In the genomic region with DNA sequence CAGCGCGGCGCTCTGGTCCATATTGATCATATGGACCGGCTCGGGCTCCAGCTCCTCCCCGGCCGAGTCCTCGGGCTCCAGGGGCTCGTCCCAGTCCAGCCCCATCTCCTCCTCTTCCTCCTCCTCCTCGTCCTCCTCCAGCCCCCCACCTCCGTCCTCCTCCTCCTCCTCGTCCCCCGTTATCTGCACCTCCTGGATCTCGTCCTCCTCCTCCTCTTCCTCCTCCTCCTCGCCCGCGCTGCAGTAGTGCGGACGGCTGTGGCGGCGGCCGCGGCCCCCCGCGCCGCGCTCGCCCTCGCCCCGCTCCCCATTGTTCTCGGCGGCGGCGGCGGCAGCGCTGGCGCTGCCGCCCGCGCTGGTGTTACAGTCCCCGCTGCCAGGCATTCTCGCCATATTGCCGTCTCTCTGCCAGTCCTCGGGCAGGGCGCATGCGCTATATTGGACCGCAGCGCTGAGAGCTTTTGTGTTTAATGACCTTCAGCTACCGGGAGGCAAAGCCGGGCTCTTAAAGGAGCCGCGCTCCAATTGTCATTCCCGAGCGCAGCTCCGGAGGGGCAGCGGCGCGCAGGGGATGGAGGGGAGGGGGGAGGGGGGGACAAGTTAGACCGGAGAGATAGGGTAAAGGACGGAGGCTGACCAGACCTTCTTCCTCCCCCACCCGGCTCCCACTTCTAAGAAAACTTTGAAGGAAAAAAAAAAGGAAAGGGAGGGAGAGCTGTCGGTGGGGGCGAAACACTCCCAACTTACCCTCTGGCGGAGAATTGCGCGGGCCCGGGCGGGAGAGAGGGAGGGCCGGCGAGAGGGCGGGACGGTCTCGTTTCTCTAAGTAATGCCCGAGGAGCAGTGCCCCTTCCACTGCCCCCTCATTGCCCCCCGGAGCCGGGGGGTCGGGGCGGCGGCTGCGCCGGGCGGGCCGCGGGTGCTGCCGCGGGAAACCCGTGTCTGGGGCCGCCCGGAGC, we compare ENCODE assay signal across 8 cellular contexts. TPM values are rescaled to one million over a fixed set of nuclear protein-coding genes. Genes with fewer than 3 reads are reported as not detected.
DNase-seq lines count a peak whose midpoint lies in the region; ATAC-seq and TF ChIP-seq lines count a peak whose summit lies in the region.

KCTD1 (minus strand) TSS at position 410 of the 959 bp plus-strand sequence; CDS start at position 393, 17 bp downstream.

- H3K27me3 ChIP-seq in DOHH2 (ENCODE audit: control insufficient read depth, low read length) (peaks cover 45% of the 10 kb centered on the region), neural progenitor cell (peaks cover 84% of the 10 kb centered on the region), subcutaneous abdominal adipose tissue (ENCODE audit: control insufficient read depth in 5 of 5, insufficient read depth in 4 of 5, low read length in 5 of 5) (peaks cover 0 to 9% (median 2%) of the 10 kb centered on the region in 5 donors)

- H3K27ac ChIP-seq in DOHH2 (ENCODE audit: low read depth, low read length) (no peak within 1 kb of the TSS), RWPE1 (peak within 1 kb of the TSS; percentile 99), neural progenitor cell (no peak within 1 kb of the TSS), subcutaneous abdominal adipose tissue (ENCODE audit: low read depth, low read length) (no peak within 1 kb of the TSS)

- no peak within 1 kb of the TSS for H3K27ac Mint-ChIP-seq in neural progenitor cell

- H3K4me3 ChIP-seq in DOHH2 (ENCODE audit: low read length) (peak within 1 kb of the TSS; percentile 74), neural progenitor cell (peak within 1 kb of the TSS; percentile 78), subcutaneous abdominal adipose tissue (ENCODE audit: low read depth in 1 of 5, low read length in 5 of 5) (peak within 1 kb of the TSS; percentile 79 to 88 (median 83))

- peaks cover 5% of the 10 kb centered on the region for H3K36me3 Mint-ChIP-seq in neural progenitor cell

- peaks cover 2% of the 10 kb centered on the region for H3K9me3 Mint-ChIP-seq in neural progenitor cell

- peak within 1 kb of the TSS; percentile 94 for H3K4me3 Mint-ChIP-seq in neural progenitor cell

- peak within 1 kb of the TSS; percentile 85 for H3K4me2 ChIP-seq in DOHH2 (ENCODE audit: low read length)
- H3K4me2 ChIP-seq in neural progenitor cell = peak within 1 kb of the TSS; percentile 95

- H3K4me1 ChIP-seq in DOHH2 (ENCODE audit: control insufficient read depth, low read length) (peaks cover 23% of the 10 kb centered on the region), neural progenitor cell (peaks cover 53% of the 10 kb centered on the region), subcutaneous abdominal adipose tissue (ENCODE audit: control insufficient read depth in 5 of 5, insufficient read depth in 5 of 5, low read length in 5 of 5) (peaks cover 0 to 50% (median 46%) of the 10 kb centered on the region in 5 donors)

- H2AFZ ChIP-seq in neural progenitor cell (replicated peaks) = peak within 1 kb of the TSS; percentile 88

- H3K79me2 ChIP-seq in DOHH2 (ENCODE audit: control insufficient read depth, low read length) (0 out of 2 replicates have a peak, but pooled peaks cover 3% of the 10 kb centered on the region), neural progenitor cell (ENCODE audit: low read depth) (peaks cover 17% of the 10 kb centered on the region)

- H3K36me3 ChIP-seq in DOHH2 (ENCODE audit: control insufficient read depth, low read length) = no peaks in the 10 kb centered on the region
- H3K36me3 ChIP-seq in neural progenitor cell = no peaks in the 10 kb centered on the region
- no peaks in the 10 kb centered on the region for H3K36me3 ChIP-seq in subcutaneous abdominal adipose tissue (ENCODE audit: control insufficient read depth in 5 of 5, insufficient read depth in 5 of 5, low read length in 5 of 5)

- CTCF ChIA-PET in RWPE1 (lab: Yijun Ruan, JAX) = interaction anchor here (0.5 to 1.4 kb wide), 8 partner anchors 12 to 1491 kb away, joined by 3 to 16 read pairs (median 4); no protein-coding TSS in a partner anchor

- H3K27me3 Mint-ChIP-seq in neural progenitor cell (ENCODE audit: insufficient read depth, low read depth) = peaks cover 25% of the 10 kb centered on the region

- H4K20me1 ChIP-seq in DOHH2 (ENCODE audit: control insufficient read depth, insufficient read depth, low read depth, low read length) (no peaks in the 10 kb centered on the region), neural progenitor cell (ENCODE audit: low read depth) (peaks cover 59% of the 10 kb centered on the region)

- 0 out of 2 replicates have a peak, but pooled peaks cover 4% of the 10 kb centered on the region for H3F3A ChIP-seq in DOHH2 (ENCODE audit: control insufficient read depth, insufficient read depth)
- H3F3A ChIP-seq in neural progenitor cell (ENCODE audit: low read depth) = peaks cover 43% of the 10 kb centered on the region

- POLR2A ChIA-PET in RWPE1 (lab: Yijun Ruan, JAX; ENCODE audit: low non-redundant PET) = no interaction called here

- H3K9me2 ChIP-seq in DOHH2 (replicated peaks; ENCODE audit: control insufficient read depth, low read length) = no peaks in the 10 kb centered on the region

- H3K9ac ChIP-seq in neural progenitor cell = no peak within 1 kb of the TSS
- peak within 1 kb of the TSS in 4 of 5 donors; percentile 2 to 58 (median 39) for H3K9ac ChIP-seq in subcutaneous abdominal adipose tissue (ENCODE audit: low read length in 5 of 5)

- ATAC-seq in GM21825 (IDR thresholded peaks at IDR 0.05; ENCODE audit: unreplicated experiment) = peak; percentile 41

- no peak for TF ChIP-seq CTCF in DOHH2 (IDR thresholded peaks at IDR 0.05; ENCODE audit: low read depth, low read length, poor library complexity, severe bottlenecking)
- TF ChIP-seq CTCF in RWPE1 (conservative IDR thresholded peaks at IDR 0.05; ENCODE audit: low read depth) = no peak
- TF ChIP-seq CTCF in neural progenitor cell (IDR thresholded peaks at IDR 0.05) = no peak

- DNase-seq in LHCN-M2 (ENCODE audit: low read depth) (peak; percentile 88), RWPE1 (ENCODE audit: low spot score) (peak; percentile 62), activated gamma-delta T cell treated with Interleukin-2 at 50 U/mL for 16 hours (peak; percentile 59), foreskin melanocyte (peak; percentile 81), neural progenitor cell (ENCODE audit: low spot score) (peak; percentile 93)

- no peaks in the 10 kb centered on the region for H3K9me3 ChIP-seq in DOHH2 (ENCODE audit: control insufficient read depth, insufficient read depth, low read length)
- no peaks in the 10 kb centered on the region for H3K9me3 ChIP-seq in neural progenitor cell (ENCODE audit: low read depth)
- H3K9me3 ChIP-seq in subcutaneous abdominal adipose tissue (ENCODE audit: control insufficient read depth in 5 of 5, low read length in 5 of 5) = no peaks in the 10 kb centered on the region

- peaks cover 55% of the 10 kb centered on the region for H3K4me1 Mint-ChIP-seq in neural progenitor cell

RNA-seq across cellular contexts. Expression of gene KCTD1, which starts in this region (rescaled TPM):
- total RNA-seq in LHCN-M2 (2014; rRNA removed) (9.9 and 13.7 TPM in 2 replicates), neural progenitor cell (ENCODE audit: low replicate concordance) (14.7 and 17.1 TPM in 2 replicates)
- 6.8 TPM for polyA plus RNA-seq in LHCN-M2 (2012)
